12 cellular contexts compared by ENCODE assay signal in genomic region chr15:42156266-42156922, GRCh38. TPM values are rescaled to one million over a fixed set of nuclear protein-coding genes. Genes with fewer than 3 reads are reported as not detected.
DNase-seq lines count a peak whose midpoint lies in the region; ATAC-seq and TF ChIP-seq lines count a peak whose summit lies in the region.
"Had no signal": no experiment of that assay in that cellular context is flagged by ENCODE, and none has a peak within 500 bp of the region (broad histone marks: within the 10 kb centered on the region; RNA-seq: fewer than 3 reads in every experiment).

TSS of gene PLA2G4F (minus strand) at chr15:42156636. CDS start at chr15:42156549, 87 bp downstream.

- no peak within 1 kb of the TSS for H3K4me3 ChIP-seq in thyroid gland (replicated peaks in 1 of 3)

- peaks cover 27% of the 10 kb centered on the region for H3K4me1 Mint-ChIP-seq in brain
- H3K4me1 Mint-ChIP-seq: activated B cell treated with CpG ODN at 0.5 μM for 24 hours, immature natural killer cell had no signal

- H3K4me1 ChIP-seq in thyroid gland, result peaks cover 55 to 88% of the 10 kb centered on the region in 2 donors

- no peaks in the 10 kb centered on the region for H3K9me3 ChIP-seq in thyroid gland

- no peak within 1 kb of the TSS for H3K4me3 Mint-ChIP-seq in brain
- H3K4me3 Mint-ChIP-seq: activated B cell treated with CpG ODN at 0.5 μM for 24 hours; activated naive CD8-positive, alpha-beta T cell; immature natural killer cell had no signal

- TF ChIP-seq CTCF in brain (conservative IDR thresholded peaks at IDR 0.05), result no peak
- no peak for TF ChIP-seq CTCF in thyroid gland (IDR thresholded peaks at IDR 0.05)

- peaks cover under 1 to 7% of the 10 kb centered on the region in 2 donors for H3K36me3 ChIP-seq in thyroid gland

- peak within 1 kb of the TSS; percentile 61 to 88 (median 78) for H3K27ac ChIP-seq in thyroid gland

- peak; percentile 79 for ATAC-seq in left lobe of liver
- ATAC-seq in GM18519 (IDR thresholded peaks at IDR 0.05; ENCODE audit: low FRiP score, unreplicated experiment), result no peak

- intact Hi-C loops in thyroid gland (cut with DNase I), result no loop called here

- no peaks in the 10 kb centered on the region for H3K27me3 ChIP-seq in thyroid gland

- H3K27me3 Mint-ChIP-seq in brain, result no peaks in the 10 kb centered on the region
- H3K27me3 Mint-ChIP-seq: activated B cell treated with CpG ODN at 0.5 μM for 24 hours; activated naive CD8-positive, alpha-beta T cell had no signal

- H3K9me3 Mint-ChIP-seq in brain, result no peaks in the 10 kb centered on the region
- H3K9me3 Mint-ChIP-seq: activated B cell treated with CpG ODN at 0.5 μM for 24 hours, immature natural killer cell had no signal

- WGBS in thyroid gland, 2 donors, result 39 to 53% methylated on average over 2 to 6 of the region's 7 CpGs

- H3K27ac Mint-ChIP-seq in brain, result peak within 1 kb of the TSS in 3 of 5 experiments; percentile 63 to 84 (median 80)
- H3K27ac Mint-ChIP-seq: activated B cell treated with CpG ODN at 0.5 μM for 24 hours; activated naive CD8-positive, alpha-beta T cell had no signal

- peak in 1 of 2 donors; percentile 69 for TF ChIP-seq POLR2A in thyroid gland (IDR thresholded peaks at IDR 0.05)

- DNase-seq in NCI-H2196 (lab: John Stamatoyannopoulos, UW; ENCODE audit: unreplicated experiment), result peak; percentile 24
- DNase-seq in NCI-H2196 treated with DMSO at 0.1 percent for 48 hours (lab: John Stamatoyannopoulos, UW; ENCODE audit: unreplicated experiment), result no peak
- DNase-seq in left lobe of liver (ENCODE audit: low spot score), result no peak
- peak; percentile 92 for DNase-seq in thyroid gland
- DNase-seq in stimulated activated CD4-positive, alpha-beta T cell treated with anti-CD3 and anti-CD28 coated beads, Interleukin-2, amount 100 ng/mL, for 48 hours, result no peak
- no peak for DNase-seq in central memory CD4-positive, alpha-beta T cell
- DNase-seq: activated B cell treated with CpG ODN at 0.5 μM for 24 hours, immature natural killer cell had no signal

- H3K36me3 Mint-ChIP-seq in brain, result peaks cover 4% of the 10 kb centered on the region

RNA-seq across cellular contexts. Expression of gene PLA2G4F, which starts in this region (rescaled TPM):
- not detected for polyA plus RNA-seq in brain (ENCODE audit: insufficient read depth, low read depth, low replicate concordance)
- 0.25 TPM for total RNA-seq in left lobe of liver
- total RNA-seq in thyroid gland, result 10 to 100 TPM in 2 of 4 donors, 1 to 10 TPM in 2; 3.9 to 24.8 (median 14.1) TPM
- total RNA-seq: activated B cell treated with CpG ODN at 0.5 μM for 24 hours had no signal
- polyA plus RNA-seq: AG04450, immature natural killer cell had no signal

Comparison
In these comparisons a context has a peak if more than half of its experiments do, and no peak if none do; other contexts are left out.
1. DNase-seq: peak in NCI-H2196 (single experiment) and thyroid gland (2 of 2); none in NCI-H2196 treated with DMSO at 0.1 percent for 48 hours (single experiment), left lobe of liver (single experiment), stimulated activated CD4-positive, alpha-beta T cell treated with anti-CD3 and anti-CD28 coated beads, Interleukin-2, amount 100 ng/mL, for 48 hours (0 of 2) and central memory CD4-positive, alpha-beta T cell (single experiment).
2. Peak in ATAC-seq in left lobe of liver; RNA of the gene not detected or under 1 TPM.